ENCODE assay signal across 1 cellular context in the genomic region with DNA sequence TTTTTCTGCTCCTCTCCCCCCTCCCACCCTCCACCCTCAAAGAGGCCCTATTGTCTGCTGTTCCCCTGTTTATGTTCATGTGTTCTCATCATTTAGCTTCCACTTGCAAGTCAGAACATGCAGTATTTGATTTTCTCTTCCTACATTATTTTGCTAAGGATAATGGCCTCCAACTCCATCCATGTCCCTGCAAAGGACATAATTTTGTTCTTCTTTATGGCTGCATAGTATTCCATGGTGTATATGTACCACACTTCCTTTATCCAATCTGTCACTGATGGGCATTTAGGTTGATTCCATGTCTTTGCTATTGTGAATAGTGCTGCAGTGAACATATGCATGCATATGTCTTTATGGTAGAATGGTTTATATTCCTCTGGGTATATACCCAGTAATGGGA.
A peak's percentile ranks its signal among the peaks of the same experiment; 100 is the strongest.
TF ChIP-seq lines count a peak whose summit lies in the region.

No MANE protein-coding gene starts in this region.

TF ChIP-seq in HEK293, 187 proteins besides CTCF, POLR2A, EP300 and RAD21:
- TF ChIP-seq, protein P1, sequence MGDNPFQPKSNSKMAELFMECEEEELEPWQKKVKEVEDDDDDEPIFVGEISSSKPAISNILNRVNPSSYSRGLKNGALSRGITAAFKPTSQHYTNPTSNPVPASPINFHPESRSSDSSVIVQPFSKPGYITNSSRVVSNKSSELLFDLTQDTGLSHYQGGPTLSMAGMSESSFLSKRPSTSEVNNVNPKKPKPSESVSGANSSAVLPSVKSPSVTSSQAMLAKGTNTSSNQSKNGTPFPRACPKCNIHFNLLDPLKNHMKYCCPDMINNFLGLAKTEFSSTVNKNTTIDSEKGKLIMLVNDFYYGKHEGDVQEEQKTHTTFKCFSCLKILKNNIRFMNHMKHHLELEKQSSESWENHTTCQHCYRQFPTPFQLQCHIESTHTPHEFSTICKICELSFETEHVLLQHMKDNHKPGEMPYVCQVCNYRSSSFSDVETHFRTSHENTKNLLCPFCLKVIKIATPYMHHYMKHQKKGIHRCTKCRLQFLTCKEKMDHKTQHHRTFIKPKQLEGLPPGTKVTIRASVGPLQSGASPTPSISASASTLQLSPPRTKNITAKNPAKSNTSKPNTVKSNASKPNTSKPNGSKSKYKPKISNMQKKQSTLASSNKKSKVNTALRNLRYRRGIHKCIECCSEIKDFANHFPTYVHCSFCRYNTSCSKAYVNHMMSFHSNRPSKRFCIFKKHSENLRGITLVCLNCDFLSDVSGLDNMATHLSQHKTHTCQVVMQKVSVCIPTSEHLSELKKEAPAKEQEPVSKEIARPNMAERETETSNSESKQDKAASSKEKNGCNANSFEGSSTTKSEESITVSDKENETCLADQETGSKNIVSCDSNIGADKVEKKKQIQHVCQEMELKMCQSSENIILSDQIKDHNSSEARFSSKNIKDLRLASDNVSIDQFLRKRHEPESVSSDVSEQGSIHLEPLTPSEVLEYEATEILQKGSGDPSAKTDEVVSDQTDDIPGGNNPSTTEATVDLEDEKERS (tag by site-specific recombination; IDR thresholded peaks at IDR 0.05) = 0 out of 2 replicates have a peak, but pooled peaks have one; percentile 84
- TF ChIP-seq, protein P2, sequence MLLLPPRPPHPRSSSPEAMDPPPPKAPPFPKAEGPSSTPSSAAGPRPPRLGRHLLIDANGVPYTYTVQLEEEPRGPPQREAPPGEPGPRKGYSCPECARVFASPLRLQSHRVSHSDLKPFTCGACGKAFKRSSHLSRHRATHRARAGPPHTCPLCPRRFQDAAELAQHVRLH (tag by site-specific recombination; IDR thresholded peaks at IDR 0.05) = peak; percentile 67
- TF ChIP-seq ZNF146 (tag by site-specific recombination; IDR thresholded peaks at IDR 0.05) = peak; percentile 95
